In genomic region chr19:55117063-55117635, GRCh38 we compare ENCODE assay signal across 6 cellular contexts. TPM values are rescaled to one million over a fixed set of nuclear protein-coding genes. Genes with fewer than 3 reads are reported as not detected.
A peak's percentile ranks its signal among the peaks of the same experiment; 100 is the strongest.
DNase-seq lines count a peak whose midpoint lies in the region; ATAC-seq, FAIRE-seq and TF ChIP-seq lines count a peak whose summit lies in the region.

No MANE protein-coding gene starts in this region.

- in situ Hi-C loops in brain microvascular endothelial cell (cut with HindIII; ENCODE audit: low pct_ligation_motif_present, low sequenced_read_pairs) = loop anchor here (10.0 kb wide), 1 partner anchor 58 kb away; no protein-coding TSS in a partner anchor

- H2AFZ ChIP-seq in neural cell (ENCODE audit: low read depth, low read length) = no peak overlapping the region

- no peak for TF ChIP-seq EP300 in neural cell (conservative IDR thresholded peaks at IDR 0.05; ENCODE audit: poor library complexity, severe bottlenecking)

- no peaks in the 10 kb centered on the region for H3K9me3 ChIP-seq in neural cell (ENCODE audit: low read length)

- H3K4me3 ChIP-seq in brain microvascular endothelial cell (ENCODE audit: low read depth, low read length) (peak overlapping the region; percentile 92), neural cell (ENCODE audit: low read length) (peak overlapping the region; percentile 85)

- no peak for FAIRE-seq in GM12891 (lab: Jason Lieb, UNC)

- peak overlapping the region; percentile 91 for H3K4me2 ChIP-seq in neural cell (ENCODE audit: low read length)

- no peaks in the 10 kb centered on the region for H3F3A ChIP-seq in neural cell (ENCODE audit: insufficient read depth, low read length, poor library complexity, severe bottlenecking)

- peak; percentile 4 for ATAC-seq in HG02852 (IDR thresholded peaks at IDR 0.05; ENCODE audit: unreplicated experiment)

- TF ChIP-seq POLR2A in GM12891 (IDR thresholded peaks at IDR 0.05; ENCODE audit: low read depth, low read length) = no peak

- H4K20me1 ChIP-seq in neural cell (ENCODE audit: insufficient read depth) = peaks cover 9% of the 10 kb centered on the region

- H3K9me2 ChIP-seq in neural cell (ENCODE audit: insufficient read depth, low read length) = no peaks in the 10 kb centered on the region

- no peak for TF ChIP-seq CTCF in brain microvascular endothelial cell (IDR thresholded peaks at IDR 0.05; ENCODE audit: low read depth, low read length, missing control alignments)
- no peak for TF ChIP-seq CTCF in neural cell (IDR thresholded peaks at IDR 0.05; ENCODE audit: poor library complexity, severe bottlenecking)

- H3K79me2 ChIP-seq in neural cell (replicated peaks; ENCODE audit: insufficient read depth, low read length) = peaks cover 46% of the 10 kb centered on the region

- TF ChIP-seq RAD21 in neural cell (conservative IDR thresholded peaks at IDR 0.05) = no peak

- H3K36me3 ChIP-seq in brain microvascular endothelial cell (replicated peaks) = peaks cover 4% of the 10 kb centered on the region
- H3K36me3 ChIP-seq in neural cell (ENCODE audit: insufficient read depth, low read length) = no peaks in the 10 kb centered on the region

- H3K27me3 ChIP-seq in brain microvascular endothelial cell (replicated peaks) (no peaks in the 10 kb centered on the region), neural cell (ENCODE audit: insufficient read depth, low read depth, low read length) (no peaks in the 10 kb centered on the region)

- H3K9ac ChIP-seq in neural cell (ENCODE audit: low read length) = peak overlapping the region; percentile 81

- H3K27ac ChIP-seq in brain microvascular endothelial cell = peak overlapping the region; percentile 63
- peak overlapping the region; percentile 65 for H3K27ac ChIP-seq in neural cell (ENCODE audit: low read length)

- DNase-seq in COLO668 (lab: John Stamatoyannopoulos, UW; ENCODE audit: unreplicated experiment) (peak; percentile 66), brain microvascular endothelial cell (no peak), medulla oblongata (ENCODE audit: extremely low spot score) (no peak), GM12891 (ENCODE audit: insufficient read length, low spot score) (no peak)

TF ChIP-seq in neural cell, 6 proteins besides CTCF, POLR2A, EP300 and RAD21:
- TF ChIP-seq POLR2AphosphoS5 (IDR thresholded peaks at IDR 0.05) (no peak), TAF1 (IDR thresholded peaks at IDR 0.05; ENCODE audit: low read depth) (no peak), REST (IDR thresholded peaks at IDR 0.05; ENCODE audit: borderline replicate concordance) (no peak), MXI1 (conservative IDR thresholded peaks at IDR 0.05; ENCODE audit: poor library complexity, severe bottlenecking) (peak; percentile 4), EZH2 (IDR thresholded peaks at IDR 0.05; ENCODE audit: borderline replicate concordance, insufficient read depth, low read length, poor library complexity, severe bottlenecking) (no peak), SMC3 (conservative IDR thresholded peaks at IDR 0.05; ENCODE audit: poor library complexity) (no peak)
TF ChIP-seq in neural cell: peak in this region for 1.

TF ChIP-seq in GM12891, 5 proteins besides CTCF, POLR2A, EP300 and RAD21:
- TF ChIP-seq POU2F2 (IDR thresholded peaks at IDR 0.05; ENCODE audit: low read depth, low read length) = no peak
- no peak for TF ChIP-seq POLR2AphosphoS5 (IDR thresholded peaks at IDR 0.05; ENCODE audit: low read depth, low read length)
- TF ChIP-seq TAF1 (IDR thresholded peaks at IDR 0.05; ENCODE audit: low read depth, low read length) = no peak
- no peak for TF ChIP-seq SPI1 (IDR thresholded peaks at IDR 0.05; ENCODE audit: low read depth, low read length)
- no peak for TF ChIP-seq PAX5 (IDR thresholded peaks at IDR 0.05; ENCODE audit: insufficient read depth, low read length, severe bottlenecking)

RNA-seq across cellular contexts. Expression of gene PPP1R12C, which starts 0.3 kb away (rescaled TPM):
- 109 and 137 TPM in 2 replicates for polyA plus RNA-seq in neural cell
- polyA minus RNA-seq in neural cell = 35.5 and 35.8 TPM in 2 replicates
- 46.6 TPM for polyA plus RNA-seq in GM12891 (2012; ENCODE audit: low read depth, missing spikeins)

RNA-seq across cellular contexts. Expression of gene TNNT1, which starts 31.9 kb away (rescaled TPM):
- polyA plus RNA-seq in neural cell = 4.0 and 6.2 TPM in 2 replicates
- 3.4 TPM in 1 of 2 replicates, not detected in the other for polyA minus RNA-seq in neural cell
- not detected for polyA plus RNA-seq in GM12891 (2012; ENCODE audit: low read depth, missing spikeins)

RNA-seq across cellular contexts. Expression of gene TNNI3, which starts 40.4 kb away (rescaled TPM):
- 22.5 and 22.6 TPM in 2 replicates for polyA plus RNA-seq in neural cell
- polyA minus RNA-seq in neural cell = 3.7 and 5.9 TPM in 2 replicates
- not detected for polyA plus RNA-seq in GM12891 (2012; ENCODE audit: low read depth, missing spikeins)

RNA-seq across cellular contexts. Expression of gene EPS8L1, which starts 41.5 kb away (rescaled TPM):
- polyA plus RNA-seq in neural cell = 25.5 and 28.0 TPM in 2 replicates
- polyA minus RNA-seq in neural cell = 3.2 and 7.8 TPM in 2 replicates
- polyA plus RNA-seq in GM12891 (2012; ENCODE audit: low read depth, missing spikeins) = 0.13 TPM

RNA-seq across cellular contexts. Expression of gene DNAAF3, which starts 49.3 kb away (rescaled TPM):
- polyA plus RNA-seq in neural cell = 0.38 and 2.2 TPM in 2 replicates
- polyA minus RNA-seq in neural cell = not detected in 2 replicates
- not detected for polyA plus RNA-seq in GM12891 (2012; ENCODE audit: low read depth, missing spikeins)
